11 cellular contexts compared by ENCODE assay signal in the genomic region with DNA sequence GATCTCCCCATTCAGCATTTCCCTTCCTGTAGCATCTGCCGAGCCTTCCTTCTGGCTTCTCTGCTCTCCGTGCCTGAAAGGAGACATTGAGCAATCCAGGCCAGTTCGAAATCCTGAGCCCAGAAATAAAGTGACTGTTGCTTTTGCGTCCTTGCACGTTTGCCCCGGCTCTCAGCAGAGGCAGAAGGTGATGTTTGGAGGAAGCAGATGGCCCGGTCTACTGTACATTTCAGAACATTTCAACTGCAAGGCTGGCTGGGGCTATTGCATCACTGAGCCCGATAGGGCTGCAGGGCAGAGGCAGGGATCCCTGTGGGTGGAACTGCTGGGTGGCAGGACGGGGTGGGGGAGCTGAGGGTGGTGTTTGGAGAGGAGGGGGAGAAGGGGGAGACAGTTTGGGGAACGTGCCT. TPM values are rescaled to one million over a fixed set of nuclear protein-coding genes. Genes with fewer than 3 reads are reported as not detected.
A peak's percentile ranks its signal among the peaks of the same experiment; 100 is the strongest.
DNase-seq lines count a peak whose midpoint lies in the region; ATAC-seq, FAIRE-seq and TF ChIP-seq lines count a peak whose summit lies in the region.
"Had no signal": no experiment of that assay in that cellular context is flagged by ENCODE, and none has a peak within 500 bp of the region (broad histone marks: within the 10 kb centered on the region; RNA-seq: fewer than 3 reads in every experiment).

No MANE protein-coding gene starts in this region.

- peaks cover 0 to 5% of the 10 kb centered on the region in 2 donors for H3K36me3 Mint-ChIP-seq in naive B cell
- no peaks in the 10 kb centered on the region for H3K36me3 Mint-ChIP-seq in GM23338 (ENCODE audit: low read depth)

- H3K4me2 ChIP-seq in BLaER1 = peak overlapping the region; percentile 72
- H3K4me2 ChIP-seq in GM23338 = no peak overlapping the region

- H2AFZ ChIP-seq in GM23338 = no peak overlapping the region

- H3F3A ChIP-seq in GM23338 (replicated peaks; ENCODE audit: low read depth) = no peaks in the 10 kb centered on the region

- DNase-seq in Kasumi-1 (lab: John Stamatoyannopoulos, UW) (peak; percentile 99), cardiac fibroblast (ENCODE audit: low read depth in 2 of 2) (peak; percentile 18 to 40), naive B cell (no peak), GM23338 (ENCODE audit: low spot score) (no peak), NCI-H510A (lab: John Stamatoyannopoulos, UW) (no peak), H54 (ENCODE audit: insufficient read length, low spot score) (no peak)
- DNase-seq: activated CD4-positive, alpha-beta T cell treated with anti-CD3 and anti-CD28 coated beads, Interleukin-2, amount 10 ng/mL, durations not matched to agents 7 days and 5 days; NCI-H2029; stimulated activated CD8-positive, alpha-beta memory T cell treated with anti-CD3 and anti-CD28 coated beads, Interleukin-4, amount 100 ng/mL, for 48 hours had no signal

- H3K4me3 Mint-ChIP-seq in naive B cell = peak overlapping the region in 7 of 8 donors; percentile 58 to 88 (median 79)
- H3K4me3 Mint-ChIP-seq in GM23338 = no peak overlapping the region
- H3K4me3 Mint-ChIP-seq: activated CD4-positive, alpha-beta T cell treated with anti-CD3 and anti-CD28 coated beads, Interleukin-2, amount 10 ng/mL, durations not matched to agents 7 days and 5 days had no signal

- no peaks in the 10 kb centered on the region for H4K20me1 ChIP-seq in BLaER1
- H4K20me1 ChIP-seq in GM23338 (replicated peaks; ENCODE audit: insufficient read depth) = no peaks in the 10 kb centered on the region

- no peak for FAIRE-seq in H54 (lab: Jason Lieb, UNC)

- no peaks in the 10 kb centered on the region for H3K79me2 ChIP-seq in GM23338 (replicated peaks; ENCODE audit: insufficient read depth)

- peaks cover 0 to 3% (median 0%) of the 10 kb centered on the region in 7 donors for H3K9me3 Mint-ChIP-seq in naive B cell
- no peaks in the 10 kb centered on the region for H3K9me3 Mint-ChIP-seq in GM23338
- H3K9me3 Mint-ChIP-seq: activated CD4-positive, alpha-beta T cell treated with anti-CD3 and anti-CD28 coated beads, Interleukin-2, amount 10 ng/mL, durations not matched to agents 7 days and 5 days had no signal

- H3K4me1 ChIP-seq in BLaER1 = peaks cover 68% of the 10 kb centered on the region
- H3K4me1 ChIP-seq in GM23338 (ENCODE audit: insufficient read depth) = no peaks in the 10 kb centered on the region

- H3K27ac ChIP-seq in BLaER1 = peak overlapping the region; percentile 75
- H3K27ac ChIP-seq in GM23338 (ENCODE audit: low read depth) = no peak overlapping the region

- H3K4me3 ChIP-seq in BLaER1 = no peak overlapping the region
- no peak overlapping the region for H3K4me3 ChIP-seq in cardiac fibroblast (replicated peaks in 1 of 2; ENCODE audit: low read depth in 2 of 2, low read length in 2 of 2)
- H3K4me3 ChIP-seq in GM23338 = no peak overlapping the region

- H3K27me3 Mint-ChIP-seq in naive B cell = no peaks in the 10 kb centered on the region
- peaks cover 2% of the 10 kb centered on the region for H3K27me3 Mint-ChIP-seq in GM23338 (ENCODE audit: insufficient read depth, low read depth, poor library complexity)

- TF ChIP-seq POLR2A in H54 (IDR thresholded peaks at IDR 0.05; ENCODE audit: low read depth, low read length) = no peak

- H3K9me2 ChIP-seq in GM23338 (ENCODE audit: insufficient read depth) = no peaks in the 10 kb centered on the region

- H3K36me3 ChIP-seq in BLaER1 (no peaks in the 10 kb centered on the region), GM23338 (ENCODE audit: insufficient read depth) (no peaks in the 10 kb centered on the region)

- TF ChIP-seq CTCF in cardiac fibroblast (IDR thresholded peaks at IDR 0.05; ENCODE audit: low read depth, low read length) (no peak), GM23338 (conservative IDR thresholded peaks at IDR 0.05; ENCODE audit: low read depth in 2 of 2) (no peak)

- H3K27me3 ChIP-seq in BLaER1 (no peaks in the 10 kb centered on the region), GM23338 (ENCODE audit: insufficient read depth) (no peaks in the 10 kb centered on the region)

- ATAC-seq in naive B cell (ENCODE audit: low read depth in 2 of 2) (peak; percentile 64 to 72), GM23338 (no peak), HG03342 (IDR thresholded peaks at IDR 0.05; ENCODE audit: unreplicated experiment) (no peak)

- H3K9me3 ChIP-seq in BLaER1 = no peaks in the 10 kb centered on the region

- peak overlapping the region in 4 of 6 donors; percentile 4 to 88 (median 82) for H3K27ac Mint-ChIP-seq in naive B cell
- no peak overlapping the region for H3K27ac Mint-ChIP-seq in GM23338
- H3K27ac Mint-ChIP-seq: activated CD4-positive, alpha-beta T cell treated with anti-CD3 and anti-CD28 coated beads, Interleukin-2, amount 10 ng/mL, durations not matched to agents 7 days and 5 days had no signal

- H3K4me1 Mint-ChIP-seq in naive B cell (peaks cover 59 to 98% (median 93%) of the 10 kb centered on the region in 3 donors), GM23338 (peaks cover 14% of the 10 kb centered on the region)

- H3K9ac ChIP-seq in BLaER1 = peak overlapping the region; percentile 36; the same call in 1 of the 2 replicates

TF ChIP-seq in GM23338, 12 proteins besides CTCF, POLR2A, EP300 and RAD21:
- TF ChIP-seq CREB1 (CRISPR knock-in tag; IDR thresholded peaks at IDR 0.05; ENCODE audit: low read depth) (no peak), ZNF331 (CRISPR knock-in tag; IDR thresholded peaks at IDR 0.05; ENCODE audit: low read depth) (no peak), ZNF114 (CRISPR knock-in tag; IDR thresholded peaks at IDR 0.05) (no peak), NANOG (IDR thresholded peaks at IDR 0.05; ENCODE audit: borderline replicate concordance) (no peak)

RNA-seq across cellular contexts. Expression of a gene that starts 29.5 kb away (rescaled TPM):
- polyA plus RNA-seq in naive B cell (ENCODE audit: low read depth in 6 of 6) (100 to 1,000 TPM; 646 to 909 (median 752) TPM), GM23338 (2016; fragmentation: Nextera tagmentation; extraction: Ambion mirVana) (0.47 and 1.3 TPM in 2 replicates)
- total RNA-seq in GM23338 (2014; rRNA removed; shearing (Covaris generic)) = 1.4 and 2.8 TPM in 2 replicates

Comparison
In these comparisons a context has a peak if more than half of its experiments do, and no peak if none do; other contexts are left out.
1. DNase-seq: peak in Kasumi-1 (2 of 2) and cardiac fibroblast (2 of 2); none in naive B cell (single experiment), GM23338 (single experiment), NCI-H510A (single experiment) and H54 (single experiment).
2. ATAC-seq: peak in naive B cell (2 of 2); none in GM23338 (single experiment) and HG03342 (single experiment).
3. RNA of a gene that starts 29.5 kb away (polyA plus RNA-seq): 646 to 909 TPM in naive B cell; 0.47 to 1.3 TPM in GM23338; every median in the first group is over 100 times any median in the second.